24 cellular contexts compared by ENCODE assay signal in genomic region chr9:110329676-110330235, GRCh38. TPM values are rescaled to one million over a fixed set of nuclear protein-coding genes. Genes with fewer than 3 reads are reported as not detected.
DNase-seq lines count a peak whose midpoint lies in the region; ATAC-seq, FAIRE-seq and TF ChIP-seq lines count a peak whose summit lies in the region.
"Had no signal": no experiment of that assay in that cellular context is flagged by ENCODE, and none has a peak within 500 bp of the region (broad histone marks: within the 10 kb centered on the region; RNA-seq: fewer than 3 reads in every experiment).

No MANE protein-coding gene starts in this region.

- no peaks in the 10 kb centered on the region for H4K20me1 ChIP-seq in GM23338 (replicated peaks; ENCODE audit: insufficient read depth)
- H4K20me1 ChIP-seq in K562 (replicated peaks; ENCODE audit: control insufficient read depth, insufficient read depth, low read length), result no peaks in the 10 kb centered on the region

- H3K27me3 ChIP-seq in GM23338 (ENCODE audit: insufficient read depth), result no peaks in the 10 kb centered on the region
- H3K27me3 ChIP-seq in K562 (ENCODE audit: control insufficient read depth in 2 of 2, insufficient read depth in 2 of 2, low read length in 2 of 2), result peaks cover 0 to 8% of the 10 kb centered on the region in 2 experiments; a peak in 1 of 5 replicates
- H3K27me3 ChIP-seq: body of pancreas, right atrium auricular region, suprapubic skin had no signal

- in situ Hi-C loops in K562 (cut with MboI), result no loop called here

- TF ChIP-seq RAD21 in K562 (CRISPR knock-in tag; conservative IDR thresholded peaks at IDR 0.05 in 1 of 2, IDR thresholded peaks at IDR 0.05 in 1 of 2), result no peak

- ATAC-seq in GM23338, result no peak
- no peak for ATAC-seq in K562
- ATAC-seq in naive thymus-derived CD8-positive, alpha-beta T cell, result no peak
- ATAC-seq: body of pancreas, esophagus mucosa had no signal

- H3K4me2 ChIP-seq in GM23338 (no peak overlapping the region), K562 (ENCODE audit: insufficient read depth, low read length) (no peak overlapping the region)

- peaks cover 32% of the 10 kb centered on the region for H3K4me1 Mint-ChIP-seq in CD14-positive monocyte
- H3K4me1 Mint-ChIP-seq in GM23338, result no peaks in the 10 kb centered on the region
- H3K4me1 Mint-ChIP-seq in naive thymus-derived CD8-positive, alpha-beta T cell, result peaks cover 0 to 3% (median 0%) of the 10 kb centered on the region in 4 donors

- CTCF ChIA-PET in K562 (lab: Yijun Ruan, JAX; ENCODE audit: low intra/inter-chr PET ratio), result no interaction called here

- H3K9me3 ChIP-seq in K562 (replicated peaks; ENCODE audit: control insufficient read depth, insufficient read depth, low read depth, low read length), result no peaks in the 10 kb centered on the region
- H3K9me3 ChIP-seq: body of pancreas, right atrium auricular region, suprapubic skin had no signal

- H3K79me2 ChIP-seq in GM23338 (replicated peaks; ENCODE audit: insufficient read depth), result no peaks in the 10 kb centered on the region
- no peaks in the 10 kb centered on the region for H3K79me2 ChIP-seq in K562 (ENCODE audit: control insufficient read depth, insufficient read depth, low read length)

- TF ChIP-seq CTCF in CD14-positive monocyte (IDR thresholded peaks at IDR 0.05) (no peak), GM23338 (conservative IDR thresholded peaks at IDR 0.05; ENCODE audit: low read depth in 2 of 2) (no peak), K562 (IDR thresholded peaks at IDR 0.05 in 2 of 3, conservative IDR thresholded peaks at IDR 0.05 in 1 of 3; ENCODE audit: insufficient read depth in 2 of 3, low read depth in 1 of 3, low read length in 3 of 3) (no peak)

- peak overlapping the region; percentile 85 for H2AFZ ChIP-seq in GM23338
- no peak overlapping the region for H2AFZ ChIP-seq in K562 (ENCODE audit: low read depth, low read length)

- H3F3A ChIP-seq in GM23338 (replicated peaks; ENCODE audit: low read depth), result no peaks in the 10 kb centered on the region

- peak; percentile 47 for DNase-seq in CD14-positive monocyte (ENCODE audit: low spot score)
- no peak for DNase-seq in GM23338 (ENCODE audit: low spot score)
- peak; percentile 64 for DNase-seq in NOMO-1 treated with DMSO at 0.1 percent for 48 hours (lab: John Stamatoyannopoulos, UW; ENCODE audit: unreplicated experiment)
- no peak for DNase-seq in K562 (ENCODE audit: extremely low read depth in 1 of 4, low spot score in 3 of 4)
- DNase-seq in naive thymus-derived CD8-positive, alpha-beta T cell, result no peak
- no peak for DNase-seq in stimulated activated naive CD4-positive, alpha-beta T cell treated with Interleukin-2 at 50 U/mL for 16 hours (lab: John Stamatoyannopoulos, UW)
- DNase-seq in COLO668 (lab: John Stamatoyannopoulos, UW; ENCODE audit: unreplicated experiment), result no peak
- no peak for DNase-seq in NCI-H1436 (lab: John Stamatoyannopoulos, UW)
- DNase-seq: activated CD8-positive, alpha-beta memory T cell treated with anti-CD3 and anti-CD28 coated beads, Interleukin-2, amount 50 U/mL, for 4 hours; DMS153; effector memory CD4-positive, alpha-beta T cell; H7; mammary epithelial cell; NCI-H2171 treated with DMSO at 0.1 percent for 48 hours; stimulated activated CD4-positive, alpha-beta T cell treated with anti-CD3 and anti-CD28 coated beads, Interleukin-12 subunit alpha, Interleukin-12 subunit beta, amount 100 ng/mL, for 4 hours; stimulated activated CD8-positive, alpha-beta memory T cell treated with anti-CD3 and anti-CD28 coated beads, Interleukin-4, amount 100 ng/mL, for 48 hours; SW 1271 had no signal

- H3K9me3 Mint-ChIP-seq in CD14-positive monocyte (peaks cover 0 to 3% (median 0%) of the 10 kb centered on the region in 7 donors), GM23338 (no peaks in the 10 kb centered on the region)
- H3K9me3 Mint-ChIP-seq in naive thymus-derived CD8-positive, alpha-beta T cell, result peaks cover 0 to 3% (median 0%) of the 10 kb centered on the region in 9 donors

- no peak overlapping the region for H3K4me3 ChIP-seq in GM23338
- H3K4me3 ChIP-seq in K562, result no peak overlapping the region
- H3K4me3 ChIP-seq: body of pancreas, right atrium auricular region, suprapubic skin had no signal

- no peak for TF ChIP-seq POLR2A in K562 (conservative IDR thresholded peaks at IDR 0.05)

- H3K4me1 ChIP-seq in GM23338 (ENCODE audit: insufficient read depth) (no peaks in the 10 kb centered on the region), K562 (replicated peaks in 1 of 2; ENCODE audit: control insufficient read depth in 2 of 2, insufficient read depth in 2 of 2, low read length in 2 of 2) (no peaks in the 10 kb centered on the region)
- H3K4me1 ChIP-seq: body of pancreas, right atrium auricular region, suprapubic skin had no signal

- H3K36me3 ChIP-seq in GM23338 (ENCODE audit: insufficient read depth) (no peaks in the 10 kb centered on the region), K562 (ENCODE audit: control insufficient read depth, insufficient read depth, low read length) (no peaks in the 10 kb centered on the region)
- H3K36me3 ChIP-seq: right atrium auricular region, suprapubic skin had no signal

- peak overlapping the region in 5 of 7 donors; percentile 16 to 88 (median 43) for H3K27ac Mint-ChIP-seq in CD14-positive monocyte
- H3K27ac Mint-ChIP-seq in GM23338, result no peak overlapping the region
- no peak overlapping the region for H3K27ac Mint-ChIP-seq in naive thymus-derived CD8-positive, alpha-beta T cell

- no peak for TF ChIP-seq EP300 in K562 (IDR thresholded peaks at IDR 0.05; ENCODE audit: low read length)

- H3K9me1 ChIP-seq in K562 (ENCODE audit: control insufficient read depth, insufficient read depth, low read length), result no peaks in the 10 kb centered on the region

- intact Hi-C loops in CD14-positive monocyte (cut with micrococcal nuclease) (loop anchor here in 1 of 2 donors (10.0 kb wide), 1 partner anchor 75 kb away; the partner anchor contains the start of gene TXN), K562 (cut with micrococcal nuclease) (no loop called here)

- no peak overlapping the region for H3K9ac ChIP-seq in K562 (ENCODE audit: insufficient read depth in 1 of 2, low read depth in 2 of 2, low read length in 2 of 2)

- H3K27ac ChIP-seq in GM23338 (ENCODE audit: low read depth), result no peak overlapping the region
- no peak overlapping the region for H3K27ac ChIP-seq in K562 (ENCODE audit: extremely low read depth, low read depth, low read length)
- H3K27ac ChIP-seq: body of pancreas, C4-2B, right atrium auricular region, suprapubic skin had no signal

- no peaks in the 10 kb centered on the region for H3K36me3 Mint-ChIP-seq in CD14-positive monocyte
- H3K36me3 Mint-ChIP-seq in GM23338 (ENCODE audit: low read depth), result no peaks in the 10 kb centered on the region
- no peaks in the 10 kb centered on the region for H3K36me3 Mint-ChIP-seq in naive thymus-derived CD8-positive, alpha-beta T cell

- POLR2A ChIA-PET in K562 (lab: Yijun Ruan, JAX), result no interaction called here
- POLR2A ChIA-PET in naive thymus-derived CD8-positive, alpha-beta T cell (lab: Charles Lee), result no interaction called here

- BruUV-seq in K562 (replicated peaks; lab: Mats Ljungman, UMichigan), result no TSS peak

- no peak for FAIRE-seq in K562 (lab: Jason Lieb, UNC)

- WGBS in K562 (ENCODE audit: insufficient coverage, low coverage, missing lambda C conversion rate), result 4% methylated on average over 5 of the region's 5 CpGs

- peaks cover 0 to 3% (median 2%) of the 10 kb centered on the region in 3 donors for H3K27me3 Mint-ChIP-seq in CD14-positive monocyte (ENCODE audit: low read depth in 3 of 3)
- no peaks in the 10 kb centered on the region for H3K27me3 Mint-ChIP-seq in GM23338 (ENCODE audit: insufficient read depth, low read depth, poor library complexity)
- no peaks in the 10 kb centered on the region for H3K27me3 Mint-ChIP-seq in naive thymus-derived CD8-positive, alpha-beta T cell

- H3K9me2 ChIP-seq in GM23338 (ENCODE audit: insufficient read depth), result 0 out of 2 replicates have a peak, but pooled peaks cover 4% of the 10 kb centered on the region

- H3K4me3 Mint-ChIP-seq in CD14-positive monocyte (no peak overlapping the region), GM23338 (no peak overlapping the region)
- no peak overlapping the region for H3K4me3 Mint-ChIP-seq in naive thymus-derived CD8-positive, alpha-beta T cell

TF ChIP-seq in GM23338, 12 proteins besides CTCF, POLR2A, EP300 and RAD21 (continues in another document):
- TF ChIP-seq POLR2AphosphoS5 (IDR thresholded peaks at IDR 0.05; ENCODE audit: low read depth), result no peak
- TF ChIP-seq CREB1 (CRISPR knock-in tag; IDR thresholded peaks at IDR 0.05; ENCODE audit: low read depth), result no peak

TF ChIP-seq in K562, 482 proteins besides CTCF, POLR2A, EP300 and RAD21 (continues in another document):
- no peak for TF ChIP-seq BHLHE40 (IDR thresholded peaks at IDR 0.05; ENCODE audit: low read length)

RNA-seq across cellular contexts. Expression of gene TXNDC8, which starts 7.9 kb away (rescaled TPM):
- polyA plus RNA-seq in CD14-positive monocyte, result not detected
- not detected in 2 replicates for total RNA-seq in GM23338 (2014; rRNA removed; shearing (Covaris generic))
- polyA plus RNA-seq in GM23338 (2016; fragmentation: Nextera tagmentation; extraction: Ambion mirVana), result not detected in 2 replicates
- not detected in 2 replicates for total RNA-seq in K562 (2011; cell fraction: chromatin; rRNA removed; ENCODE audit: low replicate concordance)
- not detected in 2 replicates for total RNA-seq in K562 (2011; cell fraction: nucleolus; rRNA removed)
- not detected in 2 replicates for total RNA-seq in K562 (2011; cell fraction: nucleoplasm; rRNA removed)
- not detected in 2 replicates for total RNA-seq in K562 (2014; rRNA removed)
- not detected in 2 replicates for total RNA-seq in K562 (2014; rRNA removed; fragmentation: Illumina TruSeq; extraction: Trizol)
- not detected in 2 replicates for total RNA-seq in K562 (2015; rRNA removed; fragmentation: Illumina TruSeq; extraction: Trizol)
- not detected in 2 replicates for total RNA-seq in K562 (2021)
- polyA plus RNA-seq in K562 (2011; rRNA removed), result not detected in 2 replicates
- polyA plus RNA-seq in K562 (2011; cell fraction: cytosol; rRNA removed), result not detected in 2 replicates
- not detected in 2 replicates for polyA plus RNA-seq in K562 (2011; cell fraction: nucleus; rRNA removed)
- not detected in 2 replicates for polyA plus RNA-seq in K562 (2012)
- polyA plus RNA-seq in K562 (2014; fragmentation: Illumina TruSeq; extraction: Trizol), result not detected in 2 replicates
- polyA plus RNA-seq in K562 (2014; fragmentation: Nextera tagmentation; extraction: Ambion mirVana), result not detected
- polyA plus RNA-seq in K562 (2014; rRNA removed), result not detected in 2 replicates
- polyA minus RNA-seq in K562 (2011; rRNA and poly(A)+ RNA removed), result not detected in 2 replicates
- not detected in 2 replicates for polyA minus RNA-seq in K562 (2011; cell fraction: cytosol; rRNA and poly(A)+ RNA removed)
- not detected in 2 replicates for polyA minus RNA-seq in K562 (2011; cell fraction: nucleus; rRNA and poly(A)+ RNA removed)
- not detected for total RNA-seq in naive thymus-derived CD8-positive, alpha-beta T cell
- not detected for polyA plus RNA-seq in naive thymus-derived CD8-positive, alpha-beta T cell
- total RNA-seq: body of pancreas, esophagus mucosa, H7, kidney epithelial cell, mammary epithelial cell, osteocyte, right atrium auricular region, suprapubic skin had no signal
- polyA plus RNA-seq: mammary epithelial cell had no signal

Comparison
In these comparisons a context has a peak if more than half of its experiments do, and no peak if none do; other contexts are left out.
1. DNase-seq: peak in CD14-positive monocyte (single experiment) and NOMO-1 treated with DMSO at 0.1 percent for 48 hours (single experiment); none in GM23338 (single experiment), K562 (0 of 4), naive thymus-derived CD8-positive, alpha-beta T cell (0 of 10), stimulated activated naive CD4-positive, alpha-beta T cell treated with Interleukin-2 at 50 U/mL for 16 hours (single experiment), COLO668 (single experiment) and NCI-H1436 (single experiment).
2. H3K27ac Mint-ChIP-seq: peak in CD14-positive monocyte (5 of 7); none in GM23338 (single experiment) and naive thymus-derived CD8-positive, alpha-beta T cell (0 of 10).